In genomic region chr16:81444448-81445121, GRCh38 we compare ENCODE assay signal across 8 cellular contexts. TPM values are rescaled to one million over a fixed set of nuclear protein-coding genes. Genes with fewer than 3 reads are reported as not detected.
DNase-seq lines count a peak whose midpoint lies in the region; ATAC-seq and TF ChIP-seq lines count a peak whose summit lies in the region.

CMIP (plus strand) TSS chr16:81444808.

- H3K79me2 ChIP-seq in HCT116 (ENCODE audit: insufficient read depth, low read length) = peaks cover 45% of the 10 kb centered on the region

- peak within 1 kb of the TSS; percentile 92 for H3K9ac ChIP-seq in HCT116 (ENCODE audit: low read length)

- TF ChIP-seq CTCF in GM12875 (IDR thresholded peaks at IDR 0.05; ENCODE audit: borderline replicate concordance, insufficient read depth, low read depth, low read length) (no peak), HCT116 (IDR thresholded peaks at IDR 0.05 in 2 of 3, conservative IDR thresholded peaks at IDR 0.05 in 1 of 3; ENCODE audit: borderline replicate concordance in 1 of 3, insufficient read depth in 1 of 3, low read depth in 2 of 3, low read length in 2 of 3) (no peak), body of pancreas (IDR thresholded peaks at IDR 0.05) (no peak)

- H4K20me1 ChIP-seq in HCT116 (ENCODE audit: insufficient read depth) = peaks cover 9% of the 10 kb centered on the region; the same call in 1 of the 2 replicates

- DNase-seq in HCT116 (ENCODE audit: low read depth, low spot score) (peak; percentile 50), NAMALWA (ENCODE audit: low spot score) (peak; percentile 81), UCSD-AML1 (lab: John Stamatoyannopoulos, UW; ENCODE audit: unreplicated experiment) (peak; percentile 83), body of pancreas (peak; percentile 85 to 88 (median 88)), iPS DF 6.9 (ENCODE audit: low read depth, low spot score) (no peak), skeletal muscle cell (ENCODE audit: low read depth) (peak; percentile 24), NCI-H128 (lab: John Stamatoyannopoulos, UW; ENCODE audit: unreplicated experiment) (no peak)

- POLR2A ChIA-PET in HCT116 (lab: Charles Lee) = no interaction called here

- peaks cover 0 to 8% of the 10 kb centered on the region in 2 experiments; a peak in 1 of 4 replicates for H3K36me3 ChIP-seq in HCT116 (ENCODE audit: control insufficient read depth in 1 of 2, insufficient read depth in 2 of 2, low read length in 2 of 2)
- no peaks in the 10 kb centered on the region for H3K36me3 ChIP-seq in body of pancreas (replicated peaks in 1 of 2; ENCODE audit: insufficient read depth in 1 of 2, low read depth in 2 of 2)
- no peaks in the 10 kb centered on the region for H3K36me3 ChIP-seq in iPS DF 6.9 (ENCODE audit: control insufficient read depth, insufficient read depth, low read length)

- RAD21 ChIA-PET in HCT116 (lab: Charles Lee; ENCODE audit: low non-redundant PET in 1 of 2, low total read pairs in 2 of 2, uncharacterized antibody in 2 of 2, unreplicated experiment in 2 of 2) = no interaction called here

- CTCF ChIA-PET in HCT116 (lab: Charles Lee) = no interaction called here

- WGBS in body of pancreas, 2 donors = 1% methylated on average over 66 of the region's 114 CpGs; no CpG with 5 or more reads in 1 of the 2 donors
- WGBS in iPS DF 6.9 (ENCODE audit: insufficient coverage, insufficient read length) = no CpG with 5 or more reads among the region's 114 CpGs

- H3K9me3 ChIP-seq in HCT116 (ENCODE audit: control insufficient read depth in 1 of 2, insufficient read depth in 1 of 2, low read depth in 1 of 2, low read length in 2 of 2) (no peaks in the 10 kb centered on the region), body of pancreas (no peaks in the 10 kb centered on the region), iPS DF 6.9 (ENCODE audit: control insufficient read depth, insufficient read depth, low read length) (no peaks in the 10 kb centered on the region)

- H3K9me2 ChIP-seq in HCT116 (ENCODE audit: insufficient read depth) = no peaks in the 10 kb centered on the region

- no TSS peak for BruUV-seq in HCT116 (replicated peaks; lab: Mats Ljungman, UMichigan)

- no peak for TF ChIP-seq RAD21 in HCT116 (IDR thresholded peaks at IDR 0.05; ENCODE audit: low read depth)

- H3K4me1 ChIP-seq in HCT116 (ENCODE audit: control insufficient read depth in 1 of 2, insufficient read depth in 2 of 2, low read length in 2 of 2) (peaks cover 10 to 60% of the 10 kb centered on the region in 2 experiments; a peak in 3 of 4 replicates), body of pancreas (peaks cover 36% of the 10 kb centered on the region), iPS DF 6.9 (ENCODE audit: control insufficient read depth, insufficient read depth, low read length) (peaks cover 4% of the 10 kb centered on the region; the same call in 1 of the 2 replicates)

- peak within 1 kb of the TSS; percentile 83 for H3K4me2 ChIP-seq in HCT116 (ENCODE audit: low read length)

- no peak within 1 kb of the TSS for H2AFZ ChIP-seq in HCT116 (ENCODE audit: low read depth, low read length, poor library complexity, severe bottlenecking)

- no peak for TF ChIP-seq POLR2A in HCT116 (IDR thresholded peaks at IDR 0.05; ENCODE audit: borderline replicate concordance, extremely low read depth, insufficient read depth, insufficient read length)
- TF ChIP-seq POLR2A in body of pancreas (IDR thresholded peaks at IDR 0.05) = no peak

- H3K27me3 ChIP-seq in HCT116 (ENCODE audit: insufficient read depth, low read length) = no peaks in the 10 kb centered on the region
- H3K27me3 ChIP-seq in body of pancreas = no peaks in the 10 kb centered on the region
- H3K27me3 ChIP-seq in iPS DF 6.9 (ENCODE audit: control insufficient read depth, insufficient read depth, low read length) = no peaks in the 10 kb centered on the region

- H3K27ac ChIP-seq in HCT116 (ENCODE audit: low read depth, low read length) (peak within 1 kb of the TSS; percentile 59), body of pancreas (peak within 1 kb of the TSS; percentile 71 to 91 (median 88)), iPS DF 6.9 (ENCODE audit: low read length) (no peak within 1 kb of the TSS)

- ATAC-seq in HCT116 (peak; percentile 88), body of pancreas (peak; percentile 86)

- H3K4me3 ChIP-seq in GM12875 (ENCODE audit: low read depth, low read length) (peak within 1 kb of the TSS; percentile 75), HCT116 (replicated peaks in 1 of 2; ENCODE audit: low read depth in 1 of 2, low read length in 2 of 2) (peak within 1 kb of the TSS; percentile 62 to 86), body of pancreas (peak within 1 kb of the TSS; percentile 35 to 66), iPS DF 6.9 (ENCODE audit: low read length) (peak within 1 kb of the TSS; percentile 75), skeletal muscle cell (ENCODE audit: low read depth, low read length) (peak within 1 kb of the TSS; percentile 78)

- intact Hi-C loops in HCT116 (cut with micrococcal nuclease) = no loop called here
- intact Hi-C loops in body of pancreas (cut with DNase I) = no loop called here

TF ChIP-seq in HCT116, 20 proteins besides CTCF, POLR2A, EP300 and RAD21:
- peak; percentile 14 for TF ChIP-seq YY1 (IDR thresholded peaks at IDR 0.05; ENCODE audit: extremely low read depth, insufficient replicate concordance, low read depth, low read length)
- peak; percentile 27 for TF ChIP-seq POLR2AphosphoS5 (IDR thresholded peaks at IDR 0.05; ENCODE audit: low read depth, low read length)
- no peak for TF ChIP-seq ZFX (IDR thresholded peaks at IDR 0.05)

RNA-seq across cellular contexts. Expression of gene CMIP, which starts in this region (rescaled TPM):
- total RNA-seq in HCT116 (2021; ENCODE audit: unreplicated experiment) = 64.6 TPM
- 40.2 and 45.3 TPM in 2 replicates for polyA plus RNA-seq in HCT116 (2012)
- total RNA-seq in body of pancreas = 10 to 100 TPM; 18.7 to 18.8 TPM

Comparison
In these comparisons a context has a peak if more than half of its experiments do, and no peak if none do; other contexts are left out.
1. DNase-seq: peak in HCT116 (single experiment), NAMALWA (single experiment), UCSD-AML1 (single experiment), body of pancreas (4 of 4) and skeletal muscle cell (single experiment); none in iPS DF 6.9 (single experiment) and NCI-H128 (single experiment).
2. Peak in every context shown above with its lines, with median percentiles within 50 percentile points of each other: H3K4me3 ChIP-seq.